Comparison of ENCODE assay signal across 17 cellular contexts in genomic region chr1:184443624-184444023, GRCh38. TPM values are rescaled to one million over a fixed set of nuclear protein-coding genes. Genes with fewer than 3 reads are reported as not detected.
DNase-seq lines count a peak whose midpoint lies in the region; ATAC-seq and TF ChIP-seq lines count a peak whose summit lies in the region.
"Had no signal": no experiment of that assay in that cellular context is flagged by ENCODE, and none has a peak within 500 bp of the region (broad histone marks: within the 10 kb centered on the region; RNA-seq: fewer than 3 reads in every experiment).

No MANE protein-coding gene starts in this region.

- H3K27ac ChIP-seq in left ventricle myocardium inferior (replicated peaks) (peak overlapping the region; percentile 9), psoas muscle (peak overlapping the region; percentile 50)
- no peak overlapping the region for H3K27ac ChIP-seq in CD8-positive, alpha-beta memory T cell (ENCODE audit: low read depth, low read length)
- H3K27ac ChIP-seq: BLaER1, HL-60 had no signal

- BruUV-seq in Calu3 (replicated peaks; lab: Mats Ljungman, UMichigan), result no TSS peak

- intact Hi-C loops in Right ventricle myocardium superior (cut with DNase I) (no loop called here), cardiac septum (cut with DNase I) (no loop called here), left ventricle myocardium inferior (cut with micrococcal nuclease) (no loop called here), psoas muscle (cut with DNase I) (loop anchor here in 1 of 2 donors (10.0 kb wide), 1 partner anchor 49 kb away; no protein-coding TSS in a partner anchor), Calu3 (cut with micrococcal nuclease; ENCODE audit: unreplicated experiment) (no loop called here)

- DNase-seq in Right ventricle myocardium superior, result no peak
- no peak for DNase-seq in cardiac septum (ENCODE audit: low spot score)
- no peak for DNase-seq in left ventricle myocardium inferior
- DNase-seq in psoas muscle, result no peak
- DNase-seq in G401 (ENCODE audit: low spot score), result no peak
- DNase-seq in CD8-positive, alpha-beta memory T cell, result no peak
- no peak for DNase-seq in Calu3
- DNase-seq: 8988T; AML-193; CD4-positive, CD25-positive, alpha-beta regulatory T cell; DMS153; DMS79 treated with DMSO at 0.1 percent for 48 hours; EL; GDM1 had no signal

- ATAC-seq in Right ventricle myocardium superior (ENCODE audit: poor library complexity) (peak; percentile 14), psoas muscle (peak; percentile 40 to 59 (median 50))

- no peak for TF ChIP-seq CTCF in left ventricle myocardium inferior (IDR thresholded peaks at IDR 0.05; ENCODE audit: borderline replicate concordance)
- no peak for TF ChIP-seq CTCF in psoas muscle (IDR thresholded peaks at IDR 0.05)
- TF ChIP-seq CTCF in Calu3 (IDR thresholded peaks at IDR 0.05; ENCODE audit: unreplicated experiment), result no peak

- no peaks in the 10 kb centered on the region for H3K27me3 Mint-ChIP-seq in CD8-positive, alpha-beta memory T cell
- H3K27me3 Mint-ChIP-seq in Calu3 (ENCODE audit: unreplicated experiment), result no peaks in the 10 kb centered on the region
- H3K27me3 Mint-ChIP-seq: CD4-positive, CD25-positive, alpha-beta regulatory T cell had no signal

- H3K27me3 ChIP-seq in left ventricle myocardium inferior (ENCODE audit: low read depth) (no peaks in the 10 kb centered on the region), psoas muscle (ENCODE audit: insufficient read depth in 3 of 3, low read length in 2 of 3) (no peaks in the 10 kb centered on the region)
- H3K27me3 ChIP-seq in CD8-positive, alpha-beta memory T cell (ENCODE audit: insufficient read depth, low read length, poor library complexity, severe bottlenecking), result no peaks in the 10 kb centered on the region
- H3K27me3 ChIP-seq: BLaER1 had no signal

- H3K4me3 ChIP-seq in left ventricle myocardium inferior (no peak overlapping the region), psoas muscle (no peak overlapping the region)
- no peak overlapping the region for H3K4me3 ChIP-seq in CD8-positive, alpha-beta memory T cell (ENCODE audit: low read length)
- H3K4me3 ChIP-seq: BLaER1, HAP-1 had no signal

- no peaks in the 10 kb centered on the region for H3K36me3 Mint-ChIP-seq in CD8-positive, alpha-beta memory T cell
- no peaks in the 10 kb centered on the region for H3K36me3 Mint-ChIP-seq in Calu3 (ENCODE audit: insufficient read depth, unreplicated experiment)
- H3K36me3 Mint-ChIP-seq: CD4-positive, CD25-positive, alpha-beta regulatory T cell had no signal

- POLR2A ChIA-PET in CD8-positive, alpha-beta memory T cell (lab: Charles Lee), result no interaction called here

- no peak overlapping the region for H3K27ac Mint-ChIP-seq in CD8-positive, alpha-beta memory T cell
- no peak overlapping the region for H3K27ac Mint-ChIP-seq in Calu3 (ENCODE audit: unreplicated experiment)
- H3K27ac Mint-ChIP-seq: CD4-positive, CD25-positive, alpha-beta regulatory T cell had no signal

- CTCF ChIA-PET in CD8-positive, alpha-beta memory T cell (lab: Charles Lee), result no interaction called here
- CTCF ChIA-PET in Calu3 (lab: Charles Lee), result no interaction called here

- no peaks in the 10 kb centered on the region for H3K9me3 ChIP-seq in left ventricle myocardium inferior (replicated peaks)
- no peaks in the 10 kb centered on the region for H3K9me3 ChIP-seq in psoas muscle
- H3K9me3 ChIP-seq in CD8-positive, alpha-beta memory T cell (ENCODE audit: low read length), result no peaks in the 10 kb centered on the region
- H3K9me3 ChIP-seq: BLaER1, HAP-1 had no signal

- H3K4me1 Mint-ChIP-seq in CD8-positive, alpha-beta memory T cell, result peaks cover 0 to 6% (median 0%) of the 10 kb centered on the region in 3 donors
- no peaks in the 10 kb centered on the region for H3K4me1 Mint-ChIP-seq in Calu3 (ENCODE audit: low read depth, unreplicated experiment)
- H3K4me1 Mint-ChIP-seq: CD4-positive, CD25-positive, alpha-beta regulatory T cell had no signal

- H3K4me1 ChIP-seq in left ventricle myocardium inferior (peaks cover 61% of the 10 kb centered on the region), psoas muscle (peaks cover 67% of the 10 kb centered on the region)
- H3K4me1 ChIP-seq in CD8-positive, alpha-beta memory T cell (ENCODE audit: insufficient read depth, low read length), result no peaks in the 10 kb centered on the region
- H3K4me1 ChIP-seq: BLaER1, HAP-1 had no signal

- in situ Hi-C loops in G401 (cut with HindIII; ENCODE audit: low sequenced_read_pairs), result no loop called here

- no peak overlapping the region for H3K4me3 Mint-ChIP-seq in CD8-positive, alpha-beta memory T cell
- H3K4me3 Mint-ChIP-seq in Calu3 (ENCODE audit: low read depth, unreplicated experiment), result no peak overlapping the region
- H3K4me3 Mint-ChIP-seq: CD4-positive, CD25-positive, alpha-beta regulatory T cell had no signal

- 56 to 83% (median 62%) methylated on average over 1 of the region's 1 CpG for WGBS in psoas muscle, 3 donors

- H3K36me3 ChIP-seq in left ventricle myocardium inferior, result no peaks in the 10 kb centered on the region
- no peaks in the 10 kb centered on the region for H3K36me3 ChIP-seq in psoas muscle (ENCODE audit: insufficient read depth in 1 of 2, low read depth in 1 of 2)
- no peaks in the 10 kb centered on the region for H3K36me3 ChIP-seq in CD8-positive, alpha-beta memory T cell (ENCODE audit: insufficient read depth, low read length)
- H3K36me3 ChIP-seq: BLaER1, HAP-1 had no signal

- H3K9me3 Mint-ChIP-seq in CD8-positive, alpha-beta memory T cell, result no peaks in the 10 kb centered on the region
- no peaks in the 10 kb centered on the region for H3K9me3 Mint-ChIP-seq in Calu3 (ENCODE audit: low read depth, unreplicated experiment)

RNA-seq across cellular contexts. Expression of gene C1orf21, which starts 56.8 kb away (rescaled TPM):
- 47.6 TPM for total RNA-seq in Right ventricle myocardium superior
- 93.6 TPM for total RNA-seq in cardiac septum
- total RNA-seq in left ventricle myocardium inferior, result 79.9 TPM
- total RNA-seq in psoas muscle, result 100 to 1,000 TPM; 103 to 184 (median 149) TPM
- 100 to 1,000 TPM in 2 of 3 donors, 10 to 100 TPM in 1; 55.5 to 216 (median 185) TPM for polyA plus RNA-seq in psoas muscle
- total RNA-seq in G401 (2014; rRNA removed; shearing (Covaris generic)), result not detected in 2 replicates
- total RNA-seq in CD8-positive, alpha-beta memory T cell, result 1 to 10 TPM; 6.8 to 8.2 TPM
- 23.4 TPM for polyA plus RNA-seq in CD8-positive, alpha-beta memory T cell
- total RNA-seq in Calu3 (2022), result 16.9 and 20.6 TPM in 2 replicates
